In the genomic region with DNA sequence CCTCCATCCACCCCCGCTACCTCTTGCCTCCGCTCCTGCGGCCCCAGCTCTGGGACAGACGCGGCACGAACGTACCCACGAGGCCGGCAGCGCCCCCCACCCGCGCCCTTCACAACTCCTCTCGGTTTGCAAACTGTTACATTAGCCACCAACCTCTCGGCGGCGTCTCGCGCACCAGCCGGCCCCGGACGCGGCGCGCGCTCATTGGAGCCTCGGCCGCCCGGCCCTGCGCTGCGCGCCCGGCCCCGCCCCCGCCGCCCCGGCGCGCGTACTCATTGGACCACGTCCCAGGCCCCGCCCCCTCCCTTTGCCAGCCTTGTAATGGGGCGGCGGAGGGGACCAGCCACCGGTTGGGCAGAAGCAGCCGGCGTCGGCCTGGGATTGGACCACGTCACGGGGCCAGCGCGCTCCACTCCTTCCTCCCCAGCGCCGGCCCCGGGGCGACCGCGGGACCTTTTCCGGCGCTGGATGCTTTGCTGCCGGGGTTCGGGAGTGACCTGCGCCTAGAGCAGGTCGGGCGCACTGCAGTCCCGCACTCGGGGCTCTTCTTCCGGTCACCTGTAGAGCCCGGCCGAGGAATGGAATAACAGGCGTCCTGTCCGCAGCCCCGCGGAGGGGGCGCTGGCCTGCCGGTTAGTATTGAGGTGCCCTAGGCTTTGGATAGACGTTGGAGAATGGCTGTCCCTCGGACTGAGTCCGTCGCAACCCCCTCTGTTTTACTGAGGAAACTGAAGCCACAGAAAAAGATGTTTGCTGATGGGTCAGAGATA, we compare ENCODE assay signal across 8 cellular contexts. TPM values are rescaled to one million over a fixed set of nuclear protein-coding genes. Genes with fewer than 3 reads are reported as not detected.
A peak's percentile ranks its signal among the peaks of the same experiment; 100 is the strongest.
DNase-seq lines count a peak whose midpoint lies in the region; TF ChIP-seq lines count a peak whose summit lies in the region.

TSS of gene HYOU1 (minus strand) at position 206 of the 770 bp plus-strand sequence. CDS start 1,045 bp downstream, outside the sequence.

- H3K4me2 ChIP-seq in MM.1S (ENCODE audit: low read depth, low read length) (peak within 1 kb of the TSS; percentile 83), neural progenitor cell (peak within 1 kb of the TSS; percentile 95)

- H3F3A ChIP-seq in MM.1S (ENCODE audit: insufficient read depth, low read length) = peaks cover 11% of the 10 kb centered on the region
- H3F3A ChIP-seq in neural progenitor cell (ENCODE audit: low read depth) = peaks cover 16% of the 10 kb centered on the region

- H3K9me3 Mint-ChIP-seq in neural progenitor cell = no peaks in the 10 kb centered on the region

- H3K27me3 Mint-ChIP-seq in neural progenitor cell (ENCODE audit: insufficient read depth, low read depth) = peaks cover 4% of the 10 kb centered on the region

- H3K36me3 ChIP-seq in HAP-1 (replicated peaks) = peaks cover 36% of the 10 kb centered on the region
- H3K36me3 ChIP-seq in MM.1S (replicated peaks; ENCODE audit: insufficient read depth, low read length) = peaks cover 18% of the 10 kb centered on the region
- no peaks in the 10 kb centered on the region for H3K36me3 ChIP-seq in neural progenitor cell

- H3K79me2 ChIP-seq in MM.1S (ENCODE audit: low read length) = peaks cover 50% of the 10 kb centered on the region
- peaks cover 42% of the 10 kb centered on the region for H3K79me2 ChIP-seq in neural progenitor cell (ENCODE audit: low read depth)

- in situ Hi-C loops in HAP-1 (cut with MboI; ENCODE audit: low sequenced_read_pairs) = no loop called here

- H3K4me3 ChIP-seq in HAP-1 = peak within 1 kb of the TSS; percentile 63
- H3K4me3 ChIP-seq in MM.1S (ENCODE audit: low read length) = peak within 1 kb of the TSS; percentile 84
- H3K4me3 ChIP-seq in foreskin fibroblast (ENCODE audit: low read depth in 1 of 2, low read length in 2 of 2) = peak within 1 kb of the TSS; percentile 85 to 89
- peak within 1 kb of the TSS; percentile 84 for H3K4me3 ChIP-seq in neural progenitor cell

- DNase-seq in GDM1 (lab: John Stamatoyannopoulos, UW) (peak; percentile 95), HAP-1 (ENCODE audit: low spot score in 2 of 2) (peak; percentile 96 to 99), MM.1S (peak; percentile 98), SIG-M5 (lab: John Stamatoyannopoulos, UW) (peak; percentile 35), activated gamma-delta T cell treated with Interleukin-2 at 50 U/mL for 16 hours (peak; percentile 99), foreskin fibroblast (peak; percentile 96 to 99), neural progenitor cell (ENCODE audit: low spot score) (peak; percentile 100), stromal cell of bone marrow (ENCODE audit: low read depth) (peak; percentile 91)

- peaks cover 18% of the 10 kb centered on the region for H3K4me1 Mint-ChIP-seq in neural progenitor cell

- H3K36me3 Mint-ChIP-seq in neural progenitor cell = peaks cover 27% of the 10 kb centered on the region

- no peaks in the 10 kb centered on the region for H3K9me3 ChIP-seq in HAP-1
- H3K9me3 ChIP-seq in MM.1S (replicated peaks; ENCODE audit: insufficient read depth, low read length) = no peaks in the 10 kb centered on the region
- H3K9me3 ChIP-seq in neural progenitor cell (ENCODE audit: low read depth) = no peaks in the 10 kb centered on the region

- H3K4me1 ChIP-seq in HAP-1 = peaks cover 14% of the 10 kb centered on the region
- peaks cover 9% of the 10 kb centered on the region for H3K4me1 ChIP-seq in MM.1S (ENCODE audit: low read length)
- H3K4me1 ChIP-seq in neural progenitor cell = peaks cover 6% of the 10 kb centered on the region

- H2AFZ ChIP-seq in MM.1S (ENCODE audit: low read length) (peak within 1 kb of the TSS; percentile 91), neural progenitor cell (replicated peaks) (peak within 1 kb of the TSS; percentile 67)

- H3K9ac ChIP-seq in MM.1S (ENCODE audit: low read length) = peak within 1 kb of the TSS; percentile 99
- peak within 1 kb of the TSS; percentile 96 for H3K9ac ChIP-seq in neural progenitor cell

- no peaks in the 10 kb centered on the region for H3K27me3 ChIP-seq in HAP-1 (ENCODE audit: low read depth)
- no peaks in the 10 kb centered on the region for H3K27me3 ChIP-seq in MM.1S (replicated peaks; ENCODE audit: insufficient read depth, low read length)
- H3K27me3 ChIP-seq in neural progenitor cell = no peaks in the 10 kb centered on the region

- peak within 1 kb of the TSS; percentile 96 for H3K4me3 Mint-ChIP-seq in neural progenitor cell

- H3K27ac ChIP-seq in MM.1S (ENCODE audit: low read length) (peak within 1 kb of the TSS; percentile 94), neural progenitor cell (peak within 1 kb of the TSS; percentile 99)

- no peaks in the 10 kb centered on the region for H3K9me2 ChIP-seq in MM.1S (replicated peaks; ENCODE audit: insufficient read depth, low read length)

- H4K20me1 ChIP-seq in MM.1S (ENCODE audit: insufficient read depth, low read length) = 0 out of 2 replicates have a peak, but pooled peaks cover 9% of the 10 kb centered on the region
- peaks cover 12% of the 10 kb centered on the region for H4K20me1 ChIP-seq in neural progenitor cell (ENCODE audit: low read depth)

- peak within 1 kb of the TSS; percentile 88 for H3K27ac Mint-ChIP-seq in neural progenitor cell

- peak; percentile 30 for TF ChIP-seq CTCF in MM.1S (IDR thresholded peaks at IDR 0.05; ENCODE audit: low read length)
- peak; percentile 35 for TF ChIP-seq CTCF in foreskin fibroblast (IDR thresholded peaks at IDR 0.05; ENCODE audit: low read depth, low read length)
- TF ChIP-seq CTCF in neural progenitor cell (IDR thresholded peaks at IDR 0.05) = peak; percentile 50

RNA-seq across cellular contexts. Expression of gene HYOU1, which starts in this region (rescaled TPM):
- 129 and 203 TPM in 2 replicates for total RNA-seq in neural progenitor cell (ENCODE audit: low replicate concordance)

Comparison
In these comparisons a context has a peak if more than half of its experiments do, and no peak if none do; other contexts are left out.
1. Peak in every context shown above with its lines: DNase-seq, H3K4me3 ChIP-seq and H3K27ac ChIP-seq.
2. DNase-seq: peak in every context shown above with its lines; median percentile 100 in neural progenitor cell; 99 in activated gamma-delta T cell treated with Interleukin-2 at 50 U/mL for 16 hours; 98 in MM.1S; 98 in HAP-1; 98 in foreskin fibroblast; 95 in GDM1; 91 in stromal cell of bone marrow; 35 in SIG-M5.